10 cellular contexts compared by ENCODE assay signal in genomic region chr1:45501502-45501859, GRCh38.
A peak's percentile ranks its signal among the peaks of the same experiment; 100 is the strongest.
DNase-seq lines count a peak whose midpoint lies in the region; ATAC-seq and TF ChIP-seq lines count a peak whose summit lies in the region.
"Had no signal": no experiment of that assay in that cellular context is flagged by ENCODE, and none has a peak within 500 bp of the region (broad histone marks: within the 10 kb centered on the region; RNA-seq: fewer than 3 reads in every experiment).

No MANE protein-coding gene starts in this region.

- TF ChIP-seq CTCF in 22Rv1 (IDR thresholded peaks at IDR 0.05), result no peak

- no peaks in the 10 kb centered on the region for H3K27me3 ChIP-seq in HUES48 (ENCODE audit: control insufficient read depth, insufficient read depth, low read length)
- H3K27me3 ChIP-seq: testis had no signal

- H3K4me3 ChIP-seq in HUES48 (ENCODE audit: low read depth, low read length), result peak overlapping the region; percentile 82; the same call in 1 of the 2 replicates
- H3K4me3 ChIP-seq: testis had no signal

- H3K27ac ChIP-seq in 22Rv1 (peak overlapping the region; percentile 85), HUES48 (ENCODE audit: low read depth, low read length) (no peak overlapping the region), cingulate gyrus (ENCODE audit: low read depth, low read length) (peak overlapping the region; percentile 91)
- H3K27ac ChIP-seq: testis had no signal

- no peak for DNase-seq in putamen (ENCODE audit: low spot score)
- DNase-seq: activated naive CD4-positive, alpha-beta T cell treated with Interleukin-2 at 50 U/mL for 16 hours; effector memory CD8-positive, alpha-beta T cell; T1000; testis had no signal

- H3K9me3 ChIP-seq in HUES48 (ENCODE audit: control insufficient read depth, insufficient read depth, low read length), result no peaks in the 10 kb centered on the region
- H3K9me3 ChIP-seq: testis had no signal

- H3K9ac ChIP-seq in HUES48 (ENCODE audit: low read depth, low read length), result no peak overlapping the region

- peaks cover 12% of the 10 kb centered on the region for H3K4me1 ChIP-seq in HUES48 (ENCODE audit: control insufficient read depth, insufficient read depth, low read length)

- ATAC-seq in GM18498 (IDR thresholded peaks at IDR 0.05; ENCODE audit: unreplicated experiment), result no peak
- ATAC-seq in HG03045 (IDR thresholded peaks at IDR 0.05; ENCODE audit: unreplicated experiment), result no peak
- ATAC-seq: effector memory CD8-positive, alpha-beta T cell had no signal

- H3K36me3 ChIP-seq in HUES48 (ENCODE audit: control insufficient read depth, insufficient read depth, low read length), result no peaks in the 10 kb centered on the region
